In genomic region chr1:235503333-235504121, GRCh38 we compare ENCODE assay signal across 8 cellular contexts. TPM values are rescaled to one million over a fixed set of nuclear protein-coding genes. Genes with fewer than 3 reads are reported as not detected.
DNase-seq lines count a peak whose midpoint lies in the region; ATAC-seq and TF ChIP-seq lines count a peak whose summit lies in the region.

No MANE protein-coding gene starts in this region.

- DNase-seq in activated T-cell treated with anti-CD3 and anti-CD28 coated beads, Interleukin-2, amount 50 U/mL, for 4 hours: peak; percentile 10
- no peak for DNase-seq in activated T-cell treated with anti-CD3 and anti-CD28 coated beads, Interleukin-2, amount 50 U/mL, for 1 hour
- DNase-seq in NCI-H1930 (lab: John Stamatoyannopoulos, UW): peak; percentile 42 to 50
- peak; percentile 52 for DNase-seq in activated CD4-positive, alpha-beta T cell treated with anti-CD3 and anti-CD28 coated beads for 36 hours
- DNase-seq in fibroblast of lung (ENCODE audit: low read depth in 2 of 2): peak; percentile 51 to 62
- peak; percentile 64 for DNase-seq in myocyte (ENCODE audit: low read depth)
- DNase-seq in tibial nerve (ENCODE audit: low spot score in 2 of 2): peak in 1 of 2 donors; percentile 38

- TF ChIP-seq CTCF in fibroblast of lung (conservative IDR thresholded peaks at IDR 0.05 in 1 of 2, IDR thresholded peaks at IDR 0.05 in 1 of 2; ENCODE audit: low read depth in 1 of 2, low read length in 2 of 2): no peak
- TF ChIP-seq CTCF in tibial nerve (IDR thresholded peaks at IDR 0.05): no peak

- peak overlapping the region; percentile 90 for H3K4me2 ChIP-seq in fibroblast of lung (ENCODE audit: extremely low read depth, insufficient read depth, low read length)

- H3K9me3 ChIP-seq in fibroblast of lung (ENCODE audit: control insufficient read depth, insufficient read depth, low read depth, low read length) (no peaks in the 10 kb centered on the region), tibial nerve (no peaks in the 10 kb centered on the region)

- H3K9me3 Mint-ChIP-seq in activated T-cell treated with anti-CD3 and anti-CD28 coated beads, Interleukin-2, amount 50 U/mL, for 4 hours: no peaks in the 10 kb centered on the region
- no peaks in the 10 kb centered on the region for H3K9me3 Mint-ChIP-seq in activated CD4-positive, alpha-beta T cell treated with anti-CD3 and anti-CD28 coated beads for 36 hours (ENCODE audit: low read depth)

- peak overlapping the region; percentile 92 for H3K4me3 Mint-ChIP-seq in activated T-cell treated with anti-CD3 and anti-CD28 coated beads, Interleukin-2, amount 50 U/mL, for 4 hours
- H3K4me3 Mint-ChIP-seq in activated CD4-positive, alpha-beta T cell treated with anti-CD3 and anti-CD28 coated beads for 36 hours: peak overlapping the region; percentile 93

- no peak for TF ChIP-seq POLR2A in tibial nerve (IDR thresholded peaks at IDR 0.05)

- TF ChIP-seq EP300 in tibial nerve (IDR thresholded peaks at IDR 0.05): no peak

- H3K4me1 Mint-ChIP-seq in activated T-cell treated with anti-CD3 and anti-CD28 coated beads, Interleukin-2, amount 50 U/mL, for 4 hours (ENCODE audit: low read depth): peaks cover 20% of the 10 kb centered on the region
- H3K4me1 Mint-ChIP-seq in activated CD4-positive, alpha-beta T cell treated with anti-CD3 and anti-CD28 coated beads for 36 hours: peaks cover 30% of the 10 kb centered on the region

- no peak for ATAC-seq in activated T-cell treated with anti-CD3 and anti-CD28 coated beads, Interleukin-2, amount 50 U/mL, for 4 hours
- ATAC-seq in HG02642 (IDR thresholded peaks at IDR 0.05; ENCODE audit: poor library complexity, unreplicated experiment): peak; percentile 11
- ATAC-seq in activated CD4-positive, alpha-beta T cell treated with anti-CD3 and anti-CD28 coated beads for 36 hours: no peak

- H4K20me1 ChIP-seq in fibroblast of lung (ENCODE audit: control insufficient read depth, extremely low read depth, insufficient read depth, low read length): no peaks in the 10 kb centered on the region

- no peaks in the 10 kb centered on the region for H3K36me3 Mint-ChIP-seq in activated T-cell treated with anti-CD3 and anti-CD28 coated beads, Interleukin-2, amount 50 U/mL, for 4 hours (ENCODE audit: insufficient read depth)
- H3K36me3 Mint-ChIP-seq in activated CD4-positive, alpha-beta T cell treated with anti-CD3 and anti-CD28 coated beads for 36 hours (ENCODE audit: low read depth): no peaks in the 10 kb centered on the region

- H3K36me3 ChIP-seq in fibroblast of lung (ENCODE audit: control insufficient read depth, insufficient read depth, low read length): no peaks in the 10 kb centered on the region
- H3K36me3 ChIP-seq in tibial nerve: no peaks in the 10 kb centered on the region

- CTCF ChIA-PET in activated CD4-positive, alpha-beta T cell treated with anti-CD3 and anti-CD28 coated beads for 36 hours (lab: Charles Lee): interaction anchor here (0.7 to 3.2 kb wide), 10 partner anchors 8 to 1755 kb away, joined by 3 to 13 read pairs (median 3); no protein-coding TSS in a partner anchor

- 0 to 1% methylated on average over 35 to 46 of the region's 51 CpGs for WGBS in tibial nerve, 2 donors

- H3K27me3 ChIP-seq in fibroblast of lung (ENCODE audit: control insufficient read depth, insufficient read depth, low read length): no peaks in the 10 kb centered on the region
- H3K27me3 ChIP-seq in tibial nerve: no peaks in the 10 kb centered on the region

- H3K4me3 ChIP-seq in fibroblast of lung (replicated peaks in 1 of 4; ENCODE audit: control extremely low read depth in 1 of 4, insufficient read depth in 1 of 4, low read depth in 3 of 4, low read length in 4 of 4) (peak overlapping the region; percentile 70 to 88 (median 82)), tibial nerve (peak overlapping the region; percentile 71 to 85 (median 80))

- POLR2A ChIA-PET in activated CD4-positive, alpha-beta T cell treated with anti-CD3 and anti-CD28 coated beads for 36 hours (lab: Charles Lee): interaction anchor here (0.6 to 1.6 kb wide), 7 partner anchors 10 to 1045 kb away, joined by 3 to 5 read pairs (median 4); partner anchors contain the start of genes ARID4B and GGPS1

- no peaks in the 10 kb centered on the region for H3K27me3 Mint-ChIP-seq in activated T-cell treated with anti-CD3 and anti-CD28 coated beads, Interleukin-2, amount 50 U/mL, for 4 hours (ENCODE audit: low read depth)
- H3K27me3 Mint-ChIP-seq in activated CD4-positive, alpha-beta T cell treated with anti-CD3 and anti-CD28 coated beads for 36 hours: no peaks in the 10 kb centered on the region

- peaks cover 2% of the 10 kb centered on the region for H3K4me1 ChIP-seq in fibroblast of lung (ENCODE audit: control insufficient read depth, extremely low read depth, insufficient read depth, low read length)
- H3K4me1 ChIP-seq in tibial nerve: peaks cover 0 to 17% (median 7%) of the 10 kb centered on the region in 4 donors

- intact Hi-C loops in activated CD4-positive, alpha-beta T cell treated with anti-CD3 and anti-CD28 coated beads for 36 hours (cut with DNase I, micrococcal nuclease): loop anchor here (1.0 to 10.0 kb wide), 18 partner anchors 137 to 1291 kb away; partner anchors contain the start of genes ARID4B (in 2 of the 2), GGPS1 (in 2 of the 2), MTR (in 2 of the 2) and ERO1B (in 1 of the 2)

- H3K27ac Mint-ChIP-seq in activated CD4-positive, alpha-beta T cell treated with anti-CD3 and anti-CD28 coated beads for 36 hours: peak overlapping the region; percentile 85

- peak overlapping the region; percentile 85 for H3K9ac ChIP-seq in fibroblast of lung (ENCODE audit: insufficient read depth, low read length)

- peak overlapping the region; percentile 84 for H3K27ac ChIP-seq in fibroblast of lung (ENCODE audit: insufficient read depth, low read length)
- H3K27ac ChIP-seq in tibial nerve: peak overlapping the region; percentile 82 to 99 (median 95)

- peaks cover 34% of the 10 kb centered on the region for H3K79me2 ChIP-seq in fibroblast of lung (ENCODE audit: control insufficient read depth, insufficient read depth, low read length)

- H2AFZ ChIP-seq in fibroblast of lung (ENCODE audit: low read length): peak overlapping the region; percentile 82

RNA-seq across cellular contexts. Expression of gene B3GALNT2, which starts 0.7 kb away (rescaled TPM):
- 10 to 100 TPM in 2 of 3 donors, 1 to 10 TPM in 1; 9.3 to 11.9 (median 10.2) TPM for total RNA-seq in activated T-cell treated with anti-CD3 and anti-CD28 coated beads, Interleukin-2, amount 50 U/mL, for 4 hours
- 10 to 100 TPM; 10.1 to 12.0 TPM for total RNA-seq in activated CD4-positive, alpha-beta T cell treated with anti-CD3 and anti-CD28 coated beads for 36 hours
- 47.0 and 51.4 TPM in 2 replicates for total RNA-seq in fibroblast of lung
- 16.3 and 23.1 TPM in 2 replicates for polyA plus RNA-seq in fibroblast of lung
- 8.0 and 10.4 TPM in 2 replicates for polyA plus RNA-seq in fibroblast of lung (2012)
- 6.0 and 7.8 TPM in 2 replicates for polyA minus RNA-seq in fibroblast of lung (ENCODE audit: low replicate concordance)
- 28.2 and 33.2 TPM in 2 replicates for total RNA-seq in myocyte
- 16.9 TPM for polyA plus RNA-seq in myocyte (2012)
- total RNA-seq in tibial nerve: 10 to 100 TPM; 17.0 to 27.3 (median 18.1) TPM
